ENCODE assay signal across 9 cellular contexts in the genomic region with DNA sequence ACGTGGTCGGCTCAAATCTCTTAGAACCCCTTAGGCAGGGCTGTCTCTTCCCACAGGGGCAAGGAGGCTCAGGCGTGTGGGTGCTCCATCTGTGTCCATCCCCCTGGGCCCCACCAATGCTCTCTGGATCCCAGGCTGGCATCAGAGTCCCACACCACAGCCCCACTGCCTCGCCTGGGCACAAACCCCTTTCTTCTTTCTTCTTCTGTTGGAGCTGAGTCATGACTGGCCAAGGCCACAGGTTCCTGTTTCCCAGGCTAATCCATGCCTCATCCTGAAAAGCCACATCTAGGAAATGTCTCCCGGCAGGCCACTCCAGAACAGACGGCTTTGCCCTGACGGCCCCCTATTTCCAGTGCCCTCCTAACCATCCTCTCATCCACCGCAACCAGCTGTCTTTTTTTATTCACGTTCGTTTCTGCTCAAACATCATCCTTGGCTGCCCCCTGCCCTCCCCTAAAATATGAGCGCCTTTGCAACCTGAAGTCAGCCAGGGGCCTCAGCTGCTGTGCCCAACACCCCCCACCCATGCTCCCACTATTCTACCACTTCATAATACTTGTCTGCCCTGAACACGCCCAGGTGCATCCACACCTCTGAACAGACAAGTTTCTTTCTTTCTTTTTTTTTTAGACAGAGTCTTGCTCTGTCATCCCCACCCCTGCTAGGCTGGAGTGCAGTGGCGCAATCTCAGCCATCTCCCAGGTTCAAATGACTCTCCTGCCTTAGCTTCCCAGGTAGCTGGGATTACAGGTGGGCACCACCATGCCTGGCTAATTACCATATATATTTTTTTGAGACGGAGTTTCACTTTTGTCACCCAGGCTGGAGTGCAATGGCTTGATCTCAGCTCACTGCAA. TPM values are rescaled to one million over a fixed set of nuclear protein-coding genes. Genes with fewer than 3 reads are reported as not detected.
DNase-seq lines count a peak whose midpoint lies in the region; ATAC-seq lines count a peak whose summit lies in the region.
"Had no signal": no experiment of that assay in that cellular context is flagged by ENCODE, and none has a peak within 500 bp of the region (broad histone marks: within the 10 kb centered on the region; RNA-seq: fewer than 3 reads in every experiment).

No MANE protein-coding gene starts in this region.

- H3K9me3 Mint-ChIP-seq in central memory CD8-positive, alpha-beta T cell: no peaks in the 10 kb centered on the region
- no peaks in the 10 kb centered on the region for H3K9me3 Mint-ChIP-seq in naive thymus-derived CD8-positive, alpha-beta T cell
- no peaks in the 10 kb centered on the region for H3K9me3 Mint-ChIP-seq in activated CD8-positive, alpha-beta T cell treated with anti-CD3 and anti-CD28 coated beads, Interleukin-2, amount 10 ng/mL, durations not matched to agents 7 days and 5 days (ENCODE audit: insufficient read depth)
- H3K9me3 Mint-ChIP-seq: activated naive CD8-positive, alpha-beta T cell treated with anti-CD3 and anti-CD28 coated beads, Interleukin-2, amount 10 ng/mL, durations not matched to agents 7 days and 5 days had no signal

- peaks cover 56% of the 10 kb centered on the region for H3K27me3 Mint-ChIP-seq in central memory CD8-positive, alpha-beta T cell
- peaks cover 0 to 5% (median 1%) of the 10 kb centered on the region in 5 donors for H3K27me3 Mint-ChIP-seq in naive thymus-derived CD8-positive, alpha-beta T cell
- H3K27me3 Mint-ChIP-seq in activated CD8-positive, alpha-beta T cell treated with anti-CD3 and anti-CD28 coated beads, Interleukin-2, amount 10 ng/mL, durations not matched to agents 7 days and 5 days (ENCODE audit: low read depth): peaks cover 4% of the 10 kb centered on the region
- H3K27me3 Mint-ChIP-seq: activated naive CD8-positive, alpha-beta T cell treated with anti-CD3 and anti-CD28 coated beads, Interleukin-2, amount 10 ng/mL, durations not matched to agents 7 days and 5 days had no signal

- peaks cover 5% of the 10 kb centered on the region for H3K4me1 Mint-ChIP-seq in central memory CD8-positive, alpha-beta T cell
- peaks cover 20 to 36% (median 28%) of the 10 kb centered on the region in 4 donors for H3K4me1 Mint-ChIP-seq in naive thymus-derived CD8-positive, alpha-beta T cell
- H3K4me1 Mint-ChIP-seq in activated CD8-positive, alpha-beta T cell treated with anti-CD3 and anti-CD28 coated beads, Interleukin-2, amount 10 ng/mL, durations not matched to agents 7 days and 5 days (ENCODE audit: low read depth): peaks cover 21% of the 10 kb centered on the region

- POLR2A ChIA-PET in naive thymus-derived CD8-positive, alpha-beta T cell (lab: Charles Lee): interaction anchor here (0.6 kb wide), 1 partner anchor 100 kb away, joined by 4 read pairs; no protein-coding TSS in a partner anchor
- POLR2A ChIA-PET in activated CD8-positive, alpha-beta T cell treated with anti-CD3 and anti-CD28 coated beads, Interleukin-2, amount 10 ng/mL, durations not matched to agents 7 days and 5 days (lab: Charles Lee): no interaction called here

- no peak overlapping the region for H3K4me3 Mint-ChIP-seq in central memory CD8-positive, alpha-beta T cell
- H3K4me3 Mint-ChIP-seq in naive thymus-derived CD8-positive, alpha-beta T cell: no peak overlapping the region
- H3K4me3 Mint-ChIP-seq in activated CD8-positive, alpha-beta T cell treated with anti-CD3 and anti-CD28 coated beads, Interleukin-2, amount 10 ng/mL, durations not matched to agents 7 days and 5 days: no peak overlapping the region
- H3K4me3 Mint-ChIP-seq: activated naive CD8-positive, alpha-beta T cell treated with anti-CD3 and anti-CD28 coated beads, Interleukin-2, amount 10 ng/mL, durations not matched to agents 7 days and 5 days had no signal

- no peak for ATAC-seq in central memory CD8-positive, alpha-beta T cell (replicated peaks; ENCODE audit: extremely low read depth, poor library complexity, severe bottlenecking)
- ATAC-seq in naive thymus-derived CD8-positive, alpha-beta T cell: no peak
- ATAC-seq in GM18858 (IDR thresholded peaks at IDR 0.05; ENCODE audit: unreplicated experiment) (no peak), GM21528 (IDR thresholded peaks at IDR 0.05; ENCODE audit: low FRiP score, unreplicated experiment) (no peak), GM18861 (IDR thresholded peaks at IDR 0.05; ENCODE audit: unreplicated experiment) (no peak)
- ATAC-seq in activated CD8-positive, alpha-beta T cell treated with anti-CD3 and anti-CD28 coated beads, Interleukin-2, amount 10 ng/mL, durations not matched to agents 7 days and 5 days: no peak

- H3K27ac Mint-ChIP-seq in central memory CD8-positive, alpha-beta T cell (ENCODE audit: low read depth): peak overlapping the region; percentile 33
- peak overlapping the region in 6 of 10 donors; percentile 13 to 87 (median 54) for H3K27ac Mint-ChIP-seq in naive thymus-derived CD8-positive, alpha-beta T cell
- no peak overlapping the region for H3K27ac Mint-ChIP-seq in activated CD8-positive, alpha-beta T cell treated with anti-CD3 and anti-CD28 coated beads, Interleukin-2, amount 10 ng/mL, durations not matched to agents 7 days and 5 days
- H3K27ac Mint-ChIP-seq: activated naive CD8-positive, alpha-beta T cell treated with anti-CD3 and anti-CD28 coated beads, Interleukin-2, amount 10 ng/mL, durations not matched to agents 7 days and 5 days had no signal

- peak; percentile 81 for DNase-seq in A172 (ENCODE audit: low spot score)
- DNase-seq in Kasumi-1 (lab: John Stamatoyannopoulos, UW): peak; percentile 33 to 41
- no peak for DNase-seq in central memory CD8-positive, alpha-beta T cell (ENCODE audit: low spot score in 2 of 2)
- no peak for DNase-seq in naive thymus-derived CD8-positive, alpha-beta T cell
- DNase-seq in activated CD8-positive, alpha-beta T cell treated with anti-CD3 and anti-CD28 coated beads, Interleukin-2, amount 10 ng/mL, durations not matched to agents 7 days and 5 days: no peak
- DNase-seq: activated naive CD8-positive, alpha-beta T cell treated with anti-CD3 and anti-CD28 coated beads, Interleukin-2, amount 10 ng/mL, durations not matched to agents 7 days and 5 days had no signal

- CTCF ChIA-PET in activated CD8-positive, alpha-beta T cell treated with anti-CD3 and anti-CD28 coated beads, Interleukin-2, amount 10 ng/mL, durations not matched to agents 7 days and 5 days (lab: Charles Lee): interaction anchor here (5.0 kb wide), 1 partner anchor 10 kb away, joined by 34 read pairs; no protein-coding TSS in a partner anchor

- peaks cover 4% of the 10 kb centered on the region for H3K36me3 Mint-ChIP-seq in central memory CD8-positive, alpha-beta T cell (ENCODE audit: insufficient read depth)
- H3K36me3 Mint-ChIP-seq in naive thymus-derived CD8-positive, alpha-beta T cell: no peaks in the 10 kb centered on the region
- H3K36me3 Mint-ChIP-seq in activated CD8-positive, alpha-beta T cell treated with anti-CD3 and anti-CD28 coated beads, Interleukin-2, amount 10 ng/mL, durations not matched to agents 7 days and 5 days (ENCODE audit: low read depth): no peaks in the 10 kb centered on the region
- H3K36me3 Mint-ChIP-seq: activated naive CD8-positive, alpha-beta T cell treated with anti-CD3 and anti-CD28 coated beads, Interleukin-2, amount 10 ng/mL, durations not matched to agents 7 days and 5 days had no signal

RNA-seq across cellular contexts. Expression of a gene that starts 27.0 kb away (rescaled TPM):
- 0.81 and 0.89 TPM in 2 replicates for total RNA-seq in A172 (2014; rRNA removed; shearing (Covaris generic))
- under 1 TPM in 1 of 2 experiments, not detected in 1; 0.86 TPM for total RNA-seq in naive thymus-derived CD8-positive, alpha-beta T cell
- polyA plus RNA-seq in naive thymus-derived CD8-positive, alpha-beta T cell: not detected
- under 1 TPM in 1 of 2 experiments, not detected in 1; 0.26 TPM for total RNA-seq in activated CD8-positive, alpha-beta T cell treated with anti-CD3 and anti-CD28 coated beads, Interleukin-2, amount 10 ng/mL, durations not matched to agents 7 days and 5 days

RNA-seq across cellular contexts. Expression of a gene that starts 35.4 kb away (rescaled TPM):
- total RNA-seq in A172 (2014; rRNA removed; shearing (Covaris generic)): 15.9 and 33.6 TPM in 2 replicates
- total RNA-seq in naive thymus-derived CD8-positive, alpha-beta T cell: 100 to 1,000 TPM; 151 to 156 TPM
- polyA plus RNA-seq in naive thymus-derived CD8-positive, alpha-beta T cell: 10 to 100 TPM; 27.5 to 45.1 (median 36.7) TPM
- total RNA-seq in activated CD8-positive, alpha-beta T cell treated with anti-CD3 and anti-CD28 coated beads, Interleukin-2, amount 10 ng/mL, durations not matched to agents 7 days and 5 days: 10 to 100 TPM; 67.5 TPM

RNA-seq across cellular contexts. Expression of a gene that starts 49.2 kb away (rescaled TPM):
- total RNA-seq in A172 (2014; rRNA removed; shearing (Covaris generic)): 257 and 279 TPM in 2 replicates
- 1 to 10 TPM; 6.2 to 7.3 TPM for total RNA-seq in naive thymus-derived CD8-positive, alpha-beta T cell
- polyA plus RNA-seq in naive thymus-derived CD8-positive, alpha-beta T cell: under 1 TPM; 0.22 to 0.75 (median 0.60) TPM
- 1 to 10 TPM; 3.6 to 3.8 TPM for total RNA-seq in activated CD8-positive, alpha-beta T cell treated with anti-CD3 and anti-CD28 coated beads, Interleukin-2, amount 10 ng/mL, durations not matched to agents 7 days and 5 days

Comparison
In these comparisons a context has a peak if more than half of its experiments do, and no peak if none do; other contexts are left out.
1. DNase-seq: peak in A172 (single experiment) and Kasumi-1 (2 of 2); none in central memory CD8-positive, alpha-beta T cell (0 of 2), naive thymus-derived CD8-positive, alpha-beta T cell (0 of 10) and activated CD8-positive, alpha-beta T cell treated with anti-CD3 and anti-CD28 coated beads, Interleukin-2, amount 10 ng/mL, durations not matched to agents 7 days and 5 days (single experiment).
2. RNA of a gene that starts 49.2 kb away (total RNA-seq): 257 to 279 TPM in A172; 6.2 to 7.3 TPM in naive thymus-derived CD8-positive, alpha-beta T cell and 3.6 to 3.8 TPM in activated CD8-positive, alpha-beta T cell treated with anti-CD3 and anti-CD28 coated beads, Interleukin-2, amount 10 ng/mL, durations not matched to agents 7 days and 5 days; every median in the first group is over 10 times any median in the second.